21 cellular contexts compared by ENCODE assay signal in the genomic region with DNA sequence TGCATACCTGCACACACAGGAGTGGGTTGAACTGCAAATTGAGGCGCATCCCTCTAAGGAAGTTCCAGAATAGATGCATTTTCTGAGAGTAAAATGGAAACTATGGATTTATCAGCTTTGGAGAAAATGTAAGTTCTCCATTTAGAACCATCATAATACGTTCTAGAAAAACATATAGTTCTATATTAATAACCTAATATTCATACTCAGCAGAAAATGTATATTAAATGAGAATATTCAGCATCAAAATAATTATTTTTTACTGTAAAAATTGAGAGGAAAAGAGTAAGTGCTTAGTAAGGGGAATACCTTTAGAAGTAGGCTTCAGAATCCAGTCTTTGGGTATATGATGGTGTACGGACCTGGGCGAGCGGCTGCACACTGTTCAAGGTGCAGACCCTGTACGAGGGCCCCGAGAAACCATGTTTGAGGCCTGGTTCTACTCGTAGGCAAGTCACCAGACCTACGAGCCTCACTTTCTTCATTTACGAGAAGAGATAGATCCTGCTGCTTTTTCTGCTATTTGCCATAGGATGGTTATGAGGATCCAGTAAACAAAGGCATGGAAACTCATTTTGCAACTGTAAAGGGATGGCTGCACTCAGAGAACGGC. TPM values are rescaled to one million over a fixed set of nuclear protein-coding genes. Genes with fewer than 3 reads are reported as not detected.
DNase-seq lines count a peak whose midpoint lies in the region; ATAC-seq, FAIRE-seq and TF ChIP-seq lines count a peak whose summit lies in the region.
"Had no signal": no experiment of that assay in that cellular context is flagged by ENCODE, and none has a peak within 500 bp of the region (broad histone marks: within the 10 kb centered on the region; RNA-seq: fewer than 3 reads in every experiment).

No MANE protein-coding gene starts in this region.

- no peaks in the 10 kb centered on the region for H3K79me1 ChIP-seq in H1 (ENCODE audit: low read depth, low read length)

- ATAC-seq in CD4-positive, CD25-positive, alpha-beta regulatory T cell (ENCODE audit: low read depth in 2 of 2) = no peak
- no peak for ATAC-seq in activated CD8-positive, alpha-beta T cell treated with anti-CD3 and anti-CD28 coated beads for 36 hours
- no peak for ATAC-seq in pancreas

- CTCF ChIA-PET in CD4-positive, alpha-beta memory T cell (lab: Charles Lee; ENCODE audit: partially characterized antibody) = interaction anchor here (1.5 to 2.2 kb wide), 2 partner anchors 22 to 38 kb away, joined by 3 to 5 read pairs; no protein-coding TSS in a partner anchor
- CTCF ChIA-PET in activated CD8-positive, alpha-beta T cell treated with anti-CD3 and anti-CD28 coated beads for 36 hours (lab: Charles Lee) = no interaction called here
- CTCF ChIA-PET in H1 (lab: Charles Lee; ENCODE audit: partially characterized antibody) = no interaction called here

- no peaks in the 10 kb centered on the region for H3K9me3 ChIP-seq in CD4-positive, CD25-positive, alpha-beta regulatory T cell (ENCODE audit: control insufficient read depth in 2 of 2, low read length in 2 of 2)
- H3K9me3 ChIP-seq in CD4-positive, alpha-beta memory T cell (ENCODE audit: control insufficient read depth in 1 of 2, low read length in 2 of 2) = no peaks in the 10 kb centered on the region
- H3K9me3 ChIP-seq in H1 (ENCODE audit: insufficient read depth in 2 of 2, low read depth in 1 of 2, low read length in 1 of 2) = no peaks in the 10 kb centered on the region
- no peaks in the 10 kb centered on the region for H3K9me3 ChIP-seq in pancreas
- H3K9me3 ChIP-seq: Caco-2, right atrium auricular region had no signal

- intact Hi-C loops in CD4-positive, alpha-beta memory T cell (cut with micrococcal nuclease) = no loop called here
- intact Hi-C loops in activated CD8-positive, alpha-beta T cell treated with anti-CD3 and anti-CD28 coated beads for 36 hours (cut with micrococcal nuclease) = loop anchor here (10.0 kb wide), 1 partner anchor 287 kb away; the partner anchor contains the start of gene POU2F1
- intact Hi-C loops in pancreas (cut with DNase I) = no loop called here

- H3K36me3 ChIP-seq in CD4-positive, CD25-positive, alpha-beta regulatory T cell (ENCODE audit: control insufficient read depth, insufficient read depth, low read length) = peaks cover 50% of the 10 kb centered on the region
- H3K36me3 ChIP-seq in CD4-positive, alpha-beta memory T cell (ENCODE audit: insufficient read depth, low read length) = peaks cover 3% of the 10 kb centered on the region
- H3K36me3 ChIP-seq in H1 (ENCODE audit: control insufficient read depth in 2 of 4, insufficient read depth in 4 of 4, low read length in 3 of 4) (no peaks in the 10 kb centered on the region), pancreas (no peaks in the 10 kb centered on the region)
- H3K36me3 ChIP-seq: right atrium auricular region had no signal

- TF ChIP-seq EP300 in H1 (IDR thresholded peaks at IDR 0.05; ENCODE audit: borderline replicate concordance in 1 of 2, low read depth in 2 of 2, low read length in 2 of 2) = no peak

- H3K4me1 ChIP-seq in CD4-positive, CD25-positive, alpha-beta regulatory T cell (ENCODE audit: control insufficient read depth, insufficient read depth, low read length, poor library complexity, severe bottlenecking) = peaks cover 96% of the 10 kb centered on the region
- H3K4me1 ChIP-seq in CD4-positive, alpha-beta memory T cell (ENCODE audit: insufficient read depth, low read length) = peaks cover 97% of the 10 kb centered on the region
- H3K4me1 ChIP-seq in H1 (replicated peaks in 1 of 4; ENCODE audit: control insufficient read depth in 3 of 4, insufficient read depth in 4 of 4, low read length in 3 of 4) (peaks cover 0 to 6% (median 1%) of the 10 kb centered on the region in 4 experiments; a peak in 2 of 7 replicates), pancreas (no peaks in the 10 kb centered on the region)
- H3K4me1 ChIP-seq: right atrium auricular region had no signal

- peaks cover 64% of the 10 kb centered on the region for H3K36me3 Mint-ChIP-seq in CD4-positive, CD25-positive, alpha-beta regulatory T cell
- H3K36me3 Mint-ChIP-seq in CD4-positive, alpha-beta memory T cell = peaks cover 58 to 78% of the 10 kb centered on the region in 2 donors
- H3K36me3 Mint-ChIP-seq in activated CD8-positive, alpha-beta T cell treated with anti-CD3 and anti-CD28 coated beads for 36 hours (ENCODE audit: low read depth) = peaks cover 89% of the 10 kb centered on the region

- WGBS in H1 (ENCODE audit: extremely low coverage in 1 of 2, insufficient coverage in 1 of 2, insufficient read length in 1 of 2, insufficient replicate concordance in 2 of 2, low coverage in 1 of 2, low lambda C conversion rate in 2 of 2, missing lambda C conversion rate in 1 of 2), 2 experiments = 85% methylated on average over 11 of the region's 11 CpGs; no CpG with 5 or more reads in 1 of the 2 experiments
- 82 to 88% methylated on average over 11 of the region's 11 CpGs for WGBS in pancreas, 2 donors

- no peak overlapping the region for H3K4me2 ChIP-seq in H1 (ENCODE audit: insufficient read depth in 1 of 2, low read depth in 2 of 2, low read length in 2 of 2)

- H3K14ac ChIP-seq in H1 (ENCODE audit: insufficient read length) = no peak overlapping the region

- no peak overlapping the region for H4K91ac ChIP-seq in H1 (replicated peaks; ENCODE audit: insufficient read length, low read length)

- no peak overlapping the region for H4K8ac ChIP-seq in H1 (ENCODE audit: extremely low read depth, insufficient read depth, low read length)

- H3K27me3 Mint-ChIP-seq in CD4-positive, CD25-positive, alpha-beta regulatory T cell = no peaks in the 10 kb centered on the region
- no peaks in the 10 kb centered on the region for H3K27me3 Mint-ChIP-seq in CD4-positive, alpha-beta memory T cell
- no peaks in the 10 kb centered on the region for H3K27me3 Mint-ChIP-seq in activated CD8-positive, alpha-beta T cell treated with anti-CD3 and anti-CD28 coated beads for 36 hours

- no peak for TF ChIP-seq POLR2A in H1 (IDR thresholded peaks at IDR 0.05; ENCODE audit: control extremely low read depth in 1 of 2, low read depth in 2 of 2, low read length in 2 of 2)

- H3K27ac ChIP-seq in CD4-positive, CD25-positive, alpha-beta regulatory T cell (ENCODE audit: insufficient read depth, low read length, poor library complexity, severe bottlenecking) = peak overlapping the region; percentile 70
- peak overlapping the region; percentile 37 for H3K27ac ChIP-seq in CD4-positive, alpha-beta memory T cell (ENCODE audit: low read depth, low read length)
- H3K27ac ChIP-seq in H1 (ENCODE audit: low read depth, low read length) (no peak overlapping the region), pancreas (no peak overlapping the region)
- H3K27ac ChIP-seq: right atrium auricular region had no signal

- H4K5ac ChIP-seq in H1 (ENCODE audit: insufficient read length, low read depth, low read length) = no peak overlapping the region

- H3K23me2 ChIP-seq in H1 (ENCODE audit: low read depth, low read length) = no peaks in the 10 kb centered on the region

- no peak overlapping the region for H2BK5ac ChIP-seq in H1 (ENCODE audit: low read depth, low read length)

- H3K27me3 ChIP-seq in CD4-positive, CD25-positive, alpha-beta regulatory T cell (ENCODE audit: control insufficient read depth, insufficient read depth, low read length) = no peaks in the 10 kb centered on the region
- H3K27me3 ChIP-seq in CD4-positive, alpha-beta memory T cell (ENCODE audit: insufficient read depth, low read length) = no peaks in the 10 kb centered on the region
- H3K27me3 ChIP-seq in H1 (replicated peaks in 1 of 4; ENCODE audit: control insufficient read depth in 3 of 4, extremely low read depth in 1 of 4, insufficient read depth in 3 of 4, low read length in 3 of 4) (no peaks in the 10 kb centered on the region), pancreas (peaks cover 0 to 3% (median 0%) of the 10 kb centered on the region in 4 donors)
- H3K27me3 ChIP-seq: right atrium auricular region had no signal

- no peak overlapping the region for H2BK12ac ChIP-seq in H1 (ENCODE audit: low read depth, low read length)

- H3K18ac ChIP-seq in H1 (ENCODE audit: extremely low read depth, low read length) = no peak overlapping the region

- H3K9me3 Mint-ChIP-seq in CD4-positive, CD25-positive, alpha-beta regulatory T cell = no peaks in the 10 kb centered on the region
- H3K9me3 Mint-ChIP-seq in CD4-positive, alpha-beta memory T cell = no peaks in the 10 kb centered on the region
- H3K9me3 Mint-ChIP-seq in activated CD8-positive, alpha-beta T cell treated with anti-CD3 and anti-CD28 coated beads for 36 hours = no peaks in the 10 kb centered on the region
- H3K9me3 Mint-ChIP-seq: HFFc6 had no signal

- peak overlapping the region; percentile 34; the same call in 1 of the 2 replicates for H2AFZ ChIP-seq in H1 (ENCODE audit: low read length)

- no peak overlapping the region for H3K23ac ChIP-seq in H1 (ENCODE audit: insufficient read length)

- no peak for TF ChIP-seq CTCF in activated CD8-positive, alpha-beta T cell treated with anti-CD3 and anti-CD28 coated beads for 36 hours (IDR thresholded peaks at IDR 0.05)
- TF ChIP-seq CTCF in H1 (IDR thresholded peaks at IDR 0.05; ENCODE audit: control extremely low read depth in 1 of 3, insufficient read depth in 1 of 3, low read depth in 1 of 3, low read length in 3 of 3) = no peak
- no peak for TF ChIP-seq CTCF in GM10266 (IDR thresholded peaks at IDR 0.05; ENCODE audit: control insufficient read depth, insufficient read depth, low read depth, missing control alignments)
- no peak for TF ChIP-seq CTCF in pancreas (IDR thresholded peaks at IDR 0.05)

- H3K79me2 ChIP-seq in H1 (ENCODE audit: control insufficient read depth in 1 of 2, insufficient read depth in 2 of 2, low read length in 2 of 2) = no peaks in the 10 kb centered on the region

- no peak overlapping the region for H3K4ac ChIP-seq in H1 (replicated peaks; ENCODE audit: insufficient read length, low read depth, low read length)

- no peak for DNase-seq in CD4-positive, CD25-positive, alpha-beta regulatory T cell
- DNase-seq in CD4-positive, alpha-beta memory T cell = no peak
- no peak for DNase-seq in activated CD8-positive, alpha-beta T cell treated with anti-CD3 and anti-CD28 coated beads for 36 hours
- DNase-seq in H1 (ENCODE audit: low read depth in 1 of 2, low spot score in 2 of 2) (no peak), GM10266 (ENCODE audit: extremely low spot score) (no peak), mesenteric fat pad (ENCODE audit: low spot score) (no peak), pancreas (no peak), HCEC 1CT (no peak)
- DNase-seq: AML-193; aorta; Caco-2; central memory CD4-positive, alpha-beta T cell; EL; erythroblast; foreskin melanocyte; HFFc6; hippocampal formation; stimulated activated CD4-positive, alpha-beta T cell treated with anti-CD3 and anti-CD28 coated beads, Interleukin-12 subunit alpha, Interleukin-12 subunit beta, amount 100 ng/mL, for 4 hours; substantia nigra had no signal

- no peak overlapping the region for H3K56ac ChIP-seq in H1 (replicated peaks; ENCODE audit: insufficient read length, low read depth, low read length)

- H3K4me3 Mint-ChIP-seq in CD4-positive, CD25-positive, alpha-beta regulatory T cell = peak overlapping the region; percentile 79 to 98 (median 90)
- peak overlapping the region; percentile 84 to 90 (median 87) for H3K4me3 Mint-ChIP-seq in CD4-positive, alpha-beta memory T cell
- peak overlapping the region; percentile 74 for H3K4me3 Mint-ChIP-seq in activated CD8-positive, alpha-beta T cell treated with anti-CD3 and anti-CD28 coated beads for 36 hours
- H3K4me3 Mint-ChIP-seq: HFFc6 had no signal

- H4K20me1 ChIP-seq in H1 (replicated peaks in 1 of 2; ENCODE audit: control insufficient read depth in 1 of 2, insufficient read depth in 2 of 2, low read length in 2 of 2) = no peaks in the 10 kb centered on the region

- H3K4me1 Mint-ChIP-seq in CD4-positive, CD25-positive, alpha-beta regulatory T cell = peaks cover 26 to 89% (median 54%) of the 10 kb centered on the region in 4 donors
- H3K4me1 Mint-ChIP-seq in CD4-positive, alpha-beta memory T cell = peaks cover 51 to 92% (median 74%) of the 10 kb centered on the region in 4 donors
- H3K4me1 Mint-ChIP-seq in activated CD8-positive, alpha-beta T cell treated with anti-CD3 and anti-CD28 coated beads for 36 hours (ENCODE audit: low read depth) = peaks cover 68% of the 10 kb centered on the region

- H2BK20ac ChIP-seq in H1 (ENCODE audit: low read length) = no peak overlapping the region

- H3K4me3 ChIP-seq in CD4-positive, CD25-positive, alpha-beta regulatory T cell (ENCODE audit: low read depth, low read length) = peak overlapping the region; percentile 98
- peak overlapping the region in 1 of 2 donors; percentile 30 for H3K4me3 ChIP-seq in CD4-positive, alpha-beta memory T cell (ENCODE audit: low read length in 2 of 2)
- no peak overlapping the region for H3K4me3 ChIP-seq in H1 (ENCODE audit: extremely low read depth in 1 of 4, insufficient read depth in 2 of 4, low read depth in 3 of 4, low read length in 4 of 4)
- H3K4me3 ChIP-seq in pancreas = no peak overlapping the region
- H3K4me3 ChIP-seq: right atrium auricular region had no signal

- no peak overlapping the region for H3K9ac ChIP-seq in H1 (replicated peaks in 1 of 4; ENCODE audit: extremely low read depth in 1 of 4, low read depth in 3 of 4, low read length in 3 of 4)

- POLR2A ChIA-PET in CD4-positive, alpha-beta memory T cell (lab: Charles Lee; ENCODE audit: partially characterized antibody) = interaction anchor here (1.3 to 4.9 kb wide), 2 partner anchors 56 kb away, joined by 9 to 26 read pairs; no protein-coding TSS in a partner anchor
- POLR2A ChIA-PET in activated CD8-positive, alpha-beta T cell treated with anti-CD3 and anti-CD28 coated beads for 36 hours (lab: Charles Lee) = interaction anchor here (0.7 to 4.5 kb wide), 4 partner anchors 10 to 64 kb away, joined by 3 to 33 read pairs (median 6); no protein-coding TSS in a partner anchor
- POLR2A ChIA-PET in H1 (lab: Charles Lee; ENCODE audit: partially characterized antibody) = no interaction called here

- FAIRE-seq in H1 (lab: Jason Lieb, UNC) = no peak
- FAIRE-seq in pancreas (lab: Jason Lieb, UNC) = no peak
- FAIRE-seq: urothelium cell line had no signal

- no peak overlapping the region for H2BK120ac ChIP-seq in H1 (replicated peaks; ENCODE audit: low read depth, low read length)

- H3K27ac Mint-ChIP-seq in CD4-positive, CD25-positive, alpha-beta regulatory T cell = peak overlapping the region; percentile 57 to 92 (median 91)
- peak overlapping the region; percentile 82 to 100 (median 92) for H3K27ac Mint-ChIP-seq in CD4-positive, alpha-beta memory T cell
- H3K27ac Mint-ChIP-seq in activated CD8-positive, alpha-beta T cell treated with anti-CD3 and anti-CD28 coated beads for 36 hours = peak overlapping the region; percentile 79
- H3K27ac Mint-ChIP-seq: HFFc6 had no signal

- H2AK5ac ChIP-seq in H1 (ENCODE audit: low read depth, low read length) = no peak overlapping the region

- H2BK15ac ChIP-seq in H1 (ENCODE audit: low read length) = no peak overlapping the region

- TF ChIP-seq RAD21 in H1 (IDR thresholded peaks at IDR 0.05 in 1 of 2, conservative IDR thresholded peaks at IDR 0.05 in 1 of 2; ENCODE audit: low read depth in 2 of 2, low read length in 2 of 2) = no peak

RNA-seq across cellular contexts. Expression of gene CD247, which starts 6.8 kb away (rescaled TPM):
- 410 TPM for total RNA-seq in CD4-positive, CD25-positive, alpha-beta regulatory T cell
- polyA plus RNA-seq in CD4-positive, CD25-positive, alpha-beta regulatory T cell = 100 to 1,000 TPM; 412 to 718 (median 486) TPM
- total RNA-seq in CD4-positive, alpha-beta memory T cell = 100 to 1,000 TPM; 340 to 341 TPM
- polyA plus RNA-seq in CD4-positive, alpha-beta memory T cell = 100 to 1,000 TPM; 260 to 404 TPM
- total RNA-seq in activated CD8-positive, alpha-beta T cell treated with anti-CD3 and anti-CD28 coated beads for 36 hours = 100 to 1,000 TPM; 224 to 229 TPM
- total RNA-seq in H1 (2021; fragmentation: NEBNext Ultra II Directional; extraction: Animal tissue kit (Norgen Biotek cat#: 25700)) = 1.7 and 2.2 TPM in 2 replicates
- polyA plus RNA-seq in H1 (2011; rRNA removed) (1.9 and 2.0 TPM in 2 replicates), pancreas (under 1 TPM; 0.34 to 0.56 TPM)
- 2.1 TPM for polyA plus RNA-seq in H1 (2011; cell fraction: cytosol; rRNA removed)
- polyA plus RNA-seq in H1 (2011; cell fraction: nucleus; rRNA removed) = 2.1 TPM
- 1.8 to 3.6 TPM (median 2.1 TPM) in 4 replicates for polyA plus RNA-seq in H1 (2012, experiment 1 of 2)
- 1.2 TPM for polyA plus RNA-seq in H1 (2012, experiment 2 of 2)
- 1.2 TPM for polyA plus RNA-seq in H1 (2013, experiment 1 of 2)
- polyA plus RNA-seq in H1 (2013, experiment 2 of 2) = 1.4 TPM
- polyA minus RNA-seq in H1 (2011; rRNA and poly(A)+ RNA removed) = 0.71 and 0.95 TPM in 2 replicates
- 1.5 TPM for polyA minus RNA-seq in H1 (2011; cell fraction: cytosol; rRNA and poly(A)+ RNA removed)
- polyA minus RNA-seq in H1 (2011; cell fraction: nucleus; rRNA and poly(A)+ RNA removed) = 0.40 TPM
- total RNA-seq in mesenteric fat pad (2.1 TPM), pancreas (under 1 TPM in 5 of 6 donors, not detected in 1; 0.14 to 0.95 (median 0.78) TPM)
- total RNA-seq: Caco-2, HFFc6 had no signal

RNA-seq across cellular contexts. Expression of gene CREG1, which starts 42.1 kb away (rescaled TPM):
- total RNA-seq in CD4-positive, CD25-positive, alpha-beta regulatory T cell = 6.7 TPM
- 10 to 100 TPM; 16.8 to 29.7 (median 22.1) TPM for polyA plus RNA-seq in CD4-positive, CD25-positive, alpha-beta regulatory T cell
- total RNA-seq in CD4-positive, alpha-beta memory T cell = 10 to 100 TPM; 21.0 to 21.7 TPM
- polyA plus RNA-seq in CD4-positive, alpha-beta memory T cell = 10 to 100 TPM; 19.4 to 27.7 TPM
- 1 to 10 TPM; 9.7 to 10.0 TPM for total RNA-seq in activated CD8-positive, alpha-beta T cell treated with anti-CD3 and anti-CD28 coated beads for 36 hours
- total RNA-seq in H1 (2021; fragmentation: NEBNext Ultra II Directional; extraction: Animal tissue kit (Norgen Biotek cat#: 25700)) = 28.7 and 30.1 TPM in 2 replicates
- 23.7 and 29.8 TPM in 2 replicates for polyA plus RNA-seq in H1 (2011; rRNA removed)
- polyA plus RNA-seq in H1 (2011; cell fraction: cytosol; rRNA removed) = 31.1 TPM
- polyA plus RNA-seq in H1 (2011; cell fraction: nucleus; rRNA removed) = 16.1 TPM
- 17.0 to 21.8 TPM (median 17.6 TPM) in 4 replicates for polyA plus RNA-seq in H1 (2012, experiment 1 of 2)
- 5.8 TPM for polyA plus RNA-seq in H1 (2012, experiment 2 of 2)
- 38.3 TPM for polyA plus RNA-seq in H1 (2013, experiment 1 of 2)
- polyA plus RNA-seq in H1 (2013, experiment 2 of 2) = 45.5 TPM
- polyA minus RNA-seq in H1 (2011; rRNA and poly(A)+ RNA removed) = 13.0 and 21.0 TPM in 2 replicates
- 20.5 TPM for polyA minus RNA-seq in H1 (2011; cell fraction: cytosol; rRNA and poly(A)+ RNA removed)
- 18.3 TPM for polyA minus RNA-seq in H1 (2011; cell fraction: nucleus; rRNA and poly(A)+ RNA removed)
- total RNA-seq in mesenteric fat pad = 185 TPM
- total RNA-seq in pancreas = 10 to 100 TPM; 35.0 to 48.1 (median 44.2) TPM
- 10 to 100 TPM; 21.4 to 39.7 TPM for polyA plus RNA-seq in pancreas

Comparison
In these comparisons a context has a peak if more than half of its experiments do, and no peak if none do; other contexts are left out.
1. H3K27ac ChIP-seq: peak in CD4-positive, CD25-positive, alpha-beta regulatory T cell (single experiment) and CD4-positive, alpha-beta memory T cell (single experiment); none in H1 (single experiment) and pancreas (0 of 4).
2. RNA of gene CD247, which starts 6.8 kb away (total RNA-seq): 410 TPM in CD4-positive, CD25-positive, alpha-beta regulatory T cell (single experiment), 340 to 341 TPM in CD4-positive, alpha-beta memory T cell and 224 to 229 TPM in activated CD8-positive, alpha-beta T cell treated with anti-CD3 and anti-CD28 coated beads for 36 hours; 1.7 to 2.2 TPM in H1, 2.1 TPM in mesenteric fat pad (single experiment) and 0.14 to 0.95 TPM in pancreas; every median in the first group is over 10 times any median in the second.
3. Peak in every context shown above with its lines, with median percentiles within 50 percentile points of each other: H3K27ac Mint-ChIP-seq and H3K4me3 Mint-ChIP-seq.